In the genomic region with DNA sequence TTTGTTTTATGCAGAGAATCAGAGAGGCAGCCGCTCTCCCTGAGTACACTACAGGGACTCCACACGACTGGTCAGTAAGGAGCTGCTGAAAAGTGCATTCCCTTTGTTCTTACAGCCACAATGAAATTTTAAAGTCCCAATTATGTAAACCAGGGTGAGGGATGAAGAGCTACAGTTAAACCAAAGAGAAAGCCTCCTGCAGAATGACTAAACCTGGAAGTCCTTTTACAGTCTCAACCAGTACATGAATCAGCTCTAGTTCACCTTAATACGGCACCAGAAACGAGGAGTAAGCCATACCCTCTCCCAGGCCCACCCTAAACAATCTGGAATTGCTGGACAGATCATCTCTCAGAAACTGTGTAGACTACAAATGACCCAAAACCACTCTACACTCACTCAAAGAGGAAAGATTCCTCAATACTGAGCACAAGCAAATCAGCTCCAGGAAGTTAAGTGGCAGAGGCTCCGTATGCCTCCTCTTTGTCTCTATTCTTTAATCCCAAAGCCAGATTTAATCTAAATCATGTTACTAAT, we compare ENCODE assay signal across 8 cellular contexts.
DNase-seq lines count a peak whose midpoint lies in the region; ATAC-seq, FAIRE-seq and TF ChIP-seq lines count a peak whose summit lies in the region.

No MANE protein-coding gene starts in this region.

- H3K27ac ChIP-seq in SK-N-MC (peak overlapping the region; percentile 97), heart right ventricle (peak overlapping the region; percentile 75 to 93 (median 86)), gastrocnemius medialis (peak overlapping the region; percentile 84 to 91 (median 88))

- in situ Hi-C loops in gastrocnemius medialis (cut with MboI; ENCODE audit: low sequenced_read_pairs in 4 of 4) = loop anchor here in 3 of 4 donors (5.0 to 25.0 kb wide), 3 partner anchors 153 to 288 kb away; a partner anchor contains a TSS

- no peaks in the 10 kb centered on the region for H3K36me3 ChIP-seq in SK-N-MC (ENCODE audit: insufficient read depth, low read length)
- no peaks in the 10 kb centered on the region for H3K36me3 ChIP-seq in heart right ventricle
- no peaks in the 10 kb centered on the region for H3K36me3 ChIP-seq in gastrocnemius medialis

- WGBS in heart right ventricle, 2 donors = 4 to 6% methylated on average over 5 of the region's 5 CpGs
- WGBS in lower leg skin, 2 donors = 9 to 10% methylated on average over 5 of the region's 5 CpGs

- H3K4me1 ChIP-seq in heart right ventricle (peaks cover 9 to 99% (median 87%) of the 10 kb centered on the region in 9 donors), gastrocnemius medialis (peaks cover 78 to 83% of the 10 kb centered on the region in 2 donors)

- DNase-seq in H54 (ENCODE audit: insufficient read length, low spot score) = no peak
- no peak for DNase-seq in SK-N-MC (ENCODE audit: low read depth, low spot score)
- DNase-seq in heart right ventricle = no peak
- DNase-seq in gastrocnemius medialis = no peak
- DNase-seq in NCI-H2171 treated with DMSO at 0.1 percent for 48 hours (lab: John Stamatoyannopoulos, UW) = no peak
- DNase-seq in stimulated activated CD4-positive, alpha-beta T cell treated with anti-CD3 and anti-CD28 coated beads, Interleukin-1b, Interleukin-23, amount 100 ng/mL, for 48 hours = no peak
- DNase-seq in lower leg skin (ENCODE audit: low spot score in 2 of 2) = no peak

- H3K9me3 ChIP-seq in SK-N-MC (ENCODE audit: low read depth, low read length) = no peaks in the 10 kb centered on the region
- H3K9me3 ChIP-seq in heart right ventricle = no peaks in the 10 kb centered on the region
- H3K9me3 ChIP-seq in gastrocnemius medialis = no peaks in the 10 kb centered on the region

- TF ChIP-seq POLR2A in H54 (IDR thresholded peaks at IDR 0.05; ENCODE audit: low read depth, low read length) = no peak
- no peak for TF ChIP-seq POLR2A in gastrocnemius medialis (IDR thresholded peaks at IDR 0.05)
- TF ChIP-seq POLR2A in lower leg skin (IDR thresholded peaks at IDR 0.05) = no peak

- H3K4me3 ChIP-seq in SK-N-MC (peak overlapping the region; percentile 90), heart right ventricle (peak overlapping the region in 9 of 10 donors; percentile 29 to 55 (median 49)), gastrocnemius medialis (peak overlapping the region; percentile 49 to 57 (median 54)), lower leg skin (ENCODE audit: low read depth, poor library complexity, severe bottlenecking) (no peak overlapping the region)

- no peaks in the 10 kb centered on the region for H3K27me3 ChIP-seq in heart right ventricle
- H3K27me3 ChIP-seq in gastrocnemius medialis = no peaks in the 10 kb centered on the region

- H3K9ac ChIP-seq in SK-N-MC (ENCODE audit: insufficient read length) = peak overlapping the region; percentile 72

- FAIRE-seq in H54 (lab: Jason Lieb, UNC) = peak; percentile 67

- intact Hi-C loops in heart right ventricle (cut with DNase I) = loop anchor here in 8 of 10 donors (2.0 to 10.0 kb wide), 9 partner anchors 71 to 231 kb away; no protein-coding TSS in a partner anchor
- intact Hi-C loops in gastrocnemius medialis (cut with DNase I; ENCODE audit: low total_unique reads) = loop anchor here (5.0 kb wide), 1 partner anchor 328 kb away; no protein-coding TSS in a partner anchor
- intact Hi-C loops in lower leg skin (cut with DNase I; ENCODE audit: low total_unique reads) = no loop called here

- ATAC-seq in heart right ventricle (peak in 3 of 8 donors; percentile 17 to 26 (median 22)), gastrocnemius medialis (peak in 1 of 2 donors; percentile 5), GM19035 (IDR thresholded peaks at IDR 0.05; ENCODE audit: unreplicated experiment) (no peak)

- TF ChIP-seq CTCF in heart right ventricle (IDR thresholded peaks at IDR 0.05) (no peak), gastrocnemius medialis (IDR thresholded peaks at IDR 0.05 in 4 of 5, conservative IDR thresholded peaks at IDR 0.05 in 1 of 5) (no peak), lower leg skin (IDR thresholded peaks at IDR 0.05) (no peak)
